21 cellular contexts compared by ENCODE assay signal in the genomic region with DNA sequence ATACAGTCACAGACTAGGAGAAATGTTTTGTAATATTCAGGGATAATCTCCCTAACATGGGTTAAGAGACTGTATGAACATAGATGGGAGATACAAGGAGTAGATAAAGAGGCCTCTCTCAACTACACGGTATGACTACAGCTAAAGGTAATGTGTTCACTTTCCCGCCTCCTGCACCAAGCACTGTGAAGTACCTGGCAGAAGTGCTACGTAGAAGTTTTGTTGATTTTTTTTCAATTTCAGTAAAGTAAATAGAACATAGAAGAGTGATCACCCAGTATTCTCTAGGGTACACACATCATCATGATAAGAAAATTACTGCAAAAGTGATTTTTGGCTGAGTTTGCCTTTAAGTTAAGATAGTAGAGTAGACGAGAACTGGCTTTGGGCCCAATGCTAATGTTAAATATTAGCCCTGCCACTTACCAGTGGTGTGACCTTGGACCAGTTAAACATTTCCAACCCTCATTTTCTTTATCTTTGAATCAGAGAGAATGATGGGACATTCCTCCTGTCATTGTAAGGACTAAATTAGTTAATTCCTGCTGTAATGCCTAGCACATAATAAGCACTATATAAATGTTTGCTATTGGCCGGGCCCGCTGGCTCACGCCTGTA.
"Had no signal": no experiment of that assay in that cellular context is flagged by ENCODE, and none has a peak within 500 bp of the region (broad histone marks: within the 10 kb centered on the region; RNA-seq: fewer than 3 reads in every experiment).

No MANE protein-coding gene starts in this region.

- H3K4me3 ChIP-seq: cardiac muscle cell, lower lobe of right lung, skin epidermis, tibial nerve, vagina had no signal

- H3K9me3 ChIP-seq: lower lobe of right lung, tibial nerve, vagina had no signal

- DNase-seq: activated CD4-positive, alpha-beta T cell treated with anti-CD3 and anti-CD28 coated beads, Interleukin-2, amount 10 ng/mL, durations not matched to agents 24 days and 14 days; activated CD8-positive, alpha-beta T cell treated with anti-CD3 and anti-CD28 coated beads for 36 hours; activated naive CD4-positive, alpha-beta T cell; activated naive CD8-positive, alpha-beta T cell treated with anti-CD3 and anti-CD28 coated beads for 36 hours; activated T-cell treated with anti-CD3 and anti-CD28 coated beads, Interleukin-2, amount 50 U/mL, for 1 hour; amniotic stem cell; dermis blood vessel endothelial cell; effector memory CD4-positive, alpha-beta T cell; glutamatergic neuron; lower lobe of right lung; right cardiac atrium; stimulated activated naive CD8-positive, alpha-beta T cell treated with anti-CD3 and anti-CD28 coated beads, Interleukin-15, Interleukin-2, amounts not matched to agents 100 U/mL and 50 U/mL, for 24 hours; T-helper 1 cell; T-helper 9 cell had no signal

- FAIRE-seq: endothelial cell of umbilical vein, keratinocyte had no signal

- H3K36me3 ChIP-seq: cardiac muscle cell, lower lobe of right lung, tibial nerve, vagina had no signal

- H3K4me1 ChIP-seq: lower lobe of right lung, tibial nerve, vagina had no signal

- H3K27ac ChIP-seq: cardiac muscle cell, lower lobe of right lung, skin epidermis, tibial nerve, vagina had no signal

- H3K27me3 ChIP-seq: cardiac muscle cell, tibial nerve, vagina had no signal

- ATAC-seq: activated CD8-positive, alpha-beta T cell treated with anti-CD3 and anti-CD28 coated beads for 36 hours; activated T-helper 17 cell treated with anti-CD3 and anti-CD28 coated beads, Interleukin-2, amount 50 U/mL, for 72 hours; right cardiac atrium; stimulated activated naive CD8-positive, alpha-beta T cell treated with anti-CD3 and anti-CD28 coated beads, Interleukin-15, Interleukin-2, amounts not matched to agents 100 U/mL and 50 U/mL, for 24 hours had no signal
